Comparison of ENCODE assay signal across 9 cellular contexts in the genomic region with DNA sequence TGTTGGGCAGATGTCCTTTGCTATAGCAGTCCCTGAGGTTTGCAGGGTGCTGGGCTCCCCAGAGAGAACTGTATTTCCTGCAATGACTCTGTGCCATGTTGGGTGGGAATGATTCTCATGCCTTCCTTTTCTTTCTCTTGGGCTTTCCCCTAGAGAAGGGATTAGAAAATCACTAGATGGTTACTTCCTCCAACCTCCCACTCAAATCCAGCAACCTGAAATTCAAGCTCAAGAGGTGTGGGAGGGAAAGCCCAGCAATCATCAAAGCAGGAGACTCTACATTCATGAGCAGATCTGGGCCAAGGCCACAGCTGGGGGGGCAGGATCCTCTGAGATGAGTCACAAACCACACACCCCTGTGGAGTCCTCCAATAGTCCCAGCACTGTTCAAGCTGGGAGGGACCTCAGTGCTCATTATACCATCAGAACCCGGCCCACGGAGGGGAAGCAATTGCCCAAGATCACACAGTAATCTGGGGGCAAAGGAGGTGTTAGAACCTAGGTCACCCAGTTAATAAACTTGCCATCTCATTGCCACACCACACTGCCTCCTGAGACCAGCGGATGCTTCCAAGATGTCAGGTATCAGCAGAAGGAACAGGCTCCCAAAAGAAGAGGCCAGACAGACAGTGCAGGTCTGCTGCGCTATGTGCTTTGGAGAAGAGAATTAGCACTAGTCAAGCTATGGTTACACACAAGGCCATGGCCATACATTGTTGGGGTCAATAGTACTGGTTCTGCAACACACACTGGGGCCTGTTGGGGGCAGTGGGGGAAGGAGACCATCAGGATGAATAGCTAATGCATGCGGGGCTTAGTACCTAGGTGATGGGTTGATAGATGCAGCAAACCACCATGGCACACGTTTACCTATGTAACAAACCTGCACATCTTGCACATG.
DNase-seq lines count a peak whose midpoint lies in the region; ATAC-seq and TF ChIP-seq lines count a peak whose summit lies in the region.
"Had no signal": no experiment of that assay in that cellular context is flagged by ENCODE, and none has a peak within 500 bp of the region (broad histone marks: within the 10 kb centered on the region; RNA-seq: fewer than 3 reads in every experiment).

No MANE protein-coding gene starts in this region.

- no peak overlapping the region for H2BK120ac ChIP-seq in mesendoderm (ENCODE audit: low read depth, low read length)

- H3K36me3 ChIP-seq in mesendoderm (ENCODE audit: control insufficient read depth, insufficient read depth, low read length): no peaks in the 10 kb centered on the region
- H3K36me3 ChIP-seq: right lobe of liver had no signal

- no peak overlapping the region for H3K27ac ChIP-seq in mesendoderm (ENCODE audit: low read depth, low read length)
- H3K27ac ChIP-seq: right lobe of liver had no signal

- H3K27me3 ChIP-seq in mesendoderm (ENCODE audit: insufficient read depth, low read length, poor library complexity): no peaks in the 10 kb centered on the region
- H3K27me3 ChIP-seq: right lobe of liver had no signal

- H4K5ac ChIP-seq in mesendoderm (ENCODE audit: low read length): no peak overlapping the region

- no peak overlapping the region for H2AK5ac ChIP-seq in mesendoderm (ENCODE audit: low read length)

- H3K79me2 ChIP-seq in mesendoderm (ENCODE audit: control insufficient read depth, insufficient read depth, low read length): no peaks in the 10 kb centered on the region

- DNase-seq in AG09309 (ENCODE audit: low read depth) (peak; percentile 23), mesendoderm (peak; percentile 64), NCI-H524 treated with DMSO at 0.1 percent for 48 hours (lab: John Stamatoyannopoulos, UW) (no peak), NCI-H1048 (lab: John Stamatoyannopoulos, UW) (no peak)

- H3K4me2 ChIP-seq in mesendoderm (ENCODE audit: low read length): no peak overlapping the region

- H3K4ac ChIP-seq in mesendoderm (ENCODE audit: low read depth, low read length): no peak overlapping the region

- WGBS in mesendoderm (ENCODE audit: extremely low coverage, insufficient coverage, low lambda C conversion rate): no CpG with 5 or more reads among the region's 6 CpGs

- no peak overlapping the region for H3K23ac ChIP-seq in mesendoderm (ENCODE audit: low read length)

- no peak overlapping the region for H3K56ac ChIP-seq in mesendoderm (ENCODE audit: low read length)

- peak; percentile 89 for ATAC-seq in GM18907 (IDR thresholded peaks at IDR 0.05; ENCODE audit: unreplicated experiment)
- ATAC-seq in HG03095 (IDR thresholded peaks at IDR 0.05; ENCODE audit: unreplicated experiment): peak; percentile 73
- peak; percentile 75 for ATAC-seq in SK-N-SH treated with all-trans-retinoic acid at 6 μM for 48 hours
- ATAC-seq in GM19455 (IDR thresholded peaks at IDR 0.05; ENCODE audit: unreplicated experiment): no peak

- H3K4me3 ChIP-seq in AG09309 (ENCODE audit: control insufficient read depth, low read depth, low read length): no peak overlapping the region
- no peak overlapping the region for H3K4me3 ChIP-seq in mesendoderm (ENCODE audit: low read length)
- H3K4me3 ChIP-seq: right lobe of liver had no signal

- H2BK15ac ChIP-seq in mesendoderm (replicated peaks; ENCODE audit: low read depth): no peak overlapping the region

- no peak overlapping the region for H2BK5ac ChIP-seq in mesendoderm (ENCODE audit: low read length)

- H3K9ac ChIP-seq in mesendoderm (ENCODE audit: low read length): no peak overlapping the region

- H3K4me1 ChIP-seq in mesendoderm (ENCODE audit: control insufficient read depth, low read depth, low read length): peaks cover 14% of the 10 kb centered on the region
- H3K4me1 ChIP-seq: right lobe of liver had no signal

- no peaks in the 10 kb centered on the region for H3K79me1 ChIP-seq in mesendoderm (ENCODE audit: low read length)

- TF ChIP-seq CTCF in AG09309 (IDR thresholded peaks at IDR 0.05; ENCODE audit: control insufficient read depth, insufficient read depth, low read depth, low read length, missing control alignments): no peak

- no peak overlapping the region for H4K8ac ChIP-seq in mesendoderm (ENCODE audit: low read depth, low read length)

- no peak overlapping the region for H3K18ac ChIP-seq in mesendoderm (ENCODE audit: low read length)

TF ChIP-seq in SK-N-SH treated with all-trans-retinoic acid at 6 μM for 48 hours, 23 proteins besides CTCF, POLR2A, EP300 and RAD21:
- TF ChIP-seq SNAI2 (CRISPR knock-in tag; IDR thresholded peaks at IDR 0.05): no peak
- no peak for TF ChIP-seq CSDC2 (CRISPR knock-in tag; IDR thresholded peaks at IDR 0.05)
- TF ChIP-seq ZFP3 (CRISPR knock-in tag; IDR thresholded peaks at IDR 0.05): no peak
- no peak for TF ChIP-seq TOX (CRISPR knock-in tag; IDR thresholded peaks at IDR 0.05; ENCODE audit: borderline replicate concordance)
- no peak for TF ChIP-seq OSR1 (CRISPR knock-in tag; IDR thresholded peaks at IDR 0.05)
- TF ChIP-seq, protein P1, sequence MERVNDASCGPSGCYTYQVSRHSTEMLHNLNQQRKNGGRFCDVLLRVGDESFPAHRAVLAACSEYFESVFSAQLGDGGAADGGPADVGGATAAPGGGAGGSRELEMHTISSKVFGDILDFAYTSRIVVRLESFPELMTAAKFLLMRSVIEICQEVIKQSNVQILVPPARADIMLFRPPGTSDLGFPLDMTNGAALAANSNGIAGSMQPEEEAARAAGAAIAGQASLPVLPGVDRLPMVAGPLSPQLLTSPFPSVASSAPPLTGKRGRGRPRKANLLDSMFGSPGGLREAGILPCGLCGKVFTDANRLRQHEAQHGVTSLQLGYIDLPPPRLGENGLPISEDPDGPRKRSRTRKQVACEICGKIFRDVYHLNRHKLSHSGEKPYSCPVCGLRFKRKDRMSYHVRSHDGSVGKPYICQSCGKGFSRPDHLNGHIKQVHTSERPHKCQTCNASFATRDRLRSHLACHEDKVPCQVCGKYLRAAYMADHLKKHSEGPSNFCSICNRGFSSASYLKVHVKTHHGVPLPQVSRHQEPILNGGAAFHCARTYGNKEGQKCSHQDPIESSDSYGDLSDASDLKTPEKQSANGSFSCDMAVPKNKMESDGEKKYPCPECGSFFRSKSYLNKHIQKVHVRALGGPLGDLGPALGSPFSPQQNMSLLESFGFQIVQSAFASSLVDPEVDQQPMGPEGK (CRISPR knock-in tag; IDR thresholded peaks at IDR 0.05; ENCODE audit: borderline replicate concordance): no peak
- no peak for TF ChIP-seq ZFP30 (CRISPR knock-in tag; IDR thresholded peaks at IDR 0.05)
- TF ChIP-seq ZNF8 (CRISPR knock-in tag; IDR thresholded peaks at IDR 0.05): no peak
- TF ChIP-seq, protein P2, sequence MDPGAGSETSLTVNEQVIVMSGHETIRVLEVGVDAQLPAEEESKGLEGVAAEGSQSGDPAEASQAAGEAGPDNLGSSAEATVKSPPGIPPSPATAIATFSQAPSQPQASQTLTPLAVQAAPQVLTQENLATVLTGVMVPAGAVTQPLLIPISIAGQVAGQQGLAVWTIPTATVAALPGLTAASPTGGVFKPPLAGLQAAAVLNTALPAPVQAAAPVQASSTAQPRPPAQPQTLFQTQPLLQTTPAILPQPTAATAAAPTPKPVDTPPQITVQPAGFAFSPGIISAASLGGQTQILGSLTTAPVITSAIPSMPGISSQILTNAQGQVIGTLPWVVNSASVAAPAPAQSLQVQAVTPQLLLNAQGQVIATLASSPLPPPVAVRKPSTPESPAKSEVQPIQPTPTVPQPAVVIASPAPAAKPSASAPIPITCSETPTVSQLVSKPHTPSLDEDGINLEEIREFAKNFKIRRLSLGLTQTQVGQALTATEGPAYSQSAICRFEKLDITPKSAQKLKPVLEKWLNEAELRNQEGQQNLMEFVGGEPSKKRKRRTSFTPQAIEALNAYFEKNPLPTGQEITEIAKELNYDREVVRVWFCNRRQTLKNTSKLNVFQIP (CRISPR knock-in tag; IDR thresholded peaks at IDR 0.05; ENCODE audit: borderline replicate concordance, low read depth): no peak
- TF ChIP-seq ZC3H10 (CRISPR knock-in tag; IDR thresholded peaks at IDR 0.05): no peak
- TF ChIP-seq, protein P3, sequence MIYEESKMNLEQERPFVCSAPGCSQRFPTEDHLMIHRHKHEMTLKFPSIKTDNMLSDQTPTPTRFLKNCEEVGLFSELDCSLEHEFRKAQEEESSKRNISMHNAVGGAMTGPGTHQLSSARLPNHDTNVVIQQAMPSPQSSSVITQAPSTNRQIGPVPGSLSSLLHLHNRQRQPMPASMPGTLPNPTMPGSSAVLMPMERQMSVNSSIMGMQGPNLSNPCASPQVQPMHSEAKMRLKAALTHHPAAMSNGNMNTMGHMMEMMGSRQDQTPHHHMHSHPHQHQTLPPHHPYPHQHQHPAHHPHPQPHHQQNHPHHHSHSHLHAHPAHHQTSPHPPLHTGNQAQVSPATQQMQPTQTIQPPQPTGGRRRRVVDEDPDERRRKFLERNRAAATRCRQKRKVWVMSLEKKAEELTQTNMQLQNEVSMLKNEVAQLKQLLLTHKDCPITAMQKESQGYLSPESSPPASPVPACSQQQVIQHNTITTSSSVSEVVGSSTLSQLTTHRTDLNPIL (CRISPR knock-in tag; IDR thresholded peaks at IDR 0.05; ENCODE audit: low read depth): no peak
- no peak for TF ChIP-seq ESRRG (CRISPR knock-in tag; IDR thresholded peaks at IDR 0.05)

Comparison
In these comparisons a context has a peak if more than half of its experiments do, and no peak if none do; other contexts are left out.
1. DNase-seq: peak in AG09309 (single experiment) and mesendoderm (single experiment); none in NCI-H524 treated with DMSO at 0.1 percent for 48 hours (single experiment) and NCI-H1048 (single experiment).